ENCODE assay signal across 8 cellular contexts in genomic region chr2:219441451-219442205, GRCh38. TPM values are rescaled to one million over a fixed set of nuclear protein-coding genes. Genes with fewer than 3 reads are reported as not detected.
DNase-seq lines count a peak whose midpoint lies in the region; ATAC-seq and TF ChIP-seq lines count a peak whose summit lies in the region.

No MANE protein-coding gene starts in this region.

- H3K27me3 Mint-ChIP-seq in activated T-helper 2 cell treated with anti-CD3 and anti-CD28 coated beads, Interferon-gamma antibody, Interleukin-2, Interleukin-4, amounts not matched to agents 10 μg/mL and 5 μg/mL and 100 μg/mL, durations not matched to agents 14 hours and 24 hours and 36 hours (ENCODE audit: low read depth): peaks cover 43% of the 10 kb centered on the region

- DNase-seq in EL (peak; percentile 76), NCI-H748 (lab: John Stamatoyannopoulos, UW; ENCODE audit: unreplicated experiment) (peak; percentile 65), fibroblast of the aortic adventitia (ENCODE audit: low read depth) (peak; percentile 48), neuronal stem cell (ENCODE audit: low spot score) (no peak), upper lobe of right lung (no peak)
- DNase-seq in activated T-helper 2 cell treated with anti-CD3 and anti-CD28 coated beads, Interferon-gamma antibody, Interleukin-2, Interleukin-4, amounts not matched to agents 10 μg/mL and 5 μg/mL and 100 μg/mL, durations not matched to agents 14 hours and 24 hours and 36 hours (ENCODE audit: low spot score): no peak

- no peaks in the 10 kb centered on the region for H3K9me3 Mint-ChIP-seq in activated T-helper 2 cell treated with anti-CD3 and anti-CD28 coated beads, Interferon-gamma antibody, Interleukin-2, Interleukin-4, amounts not matched to agents 10 μg/mL and 5 μg/mL and 100 μg/mL, durations not matched to agents 14 hours and 24 hours and 36 hours

- H3K4me3 Mint-ChIP-seq in activated T-helper 2 cell treated with anti-CD3 and anti-CD28 coated beads, Interferon-gamma antibody, Interleukin-2, Interleukin-4, amounts not matched to agents 10 μg/mL and 5 μg/mL and 100 μg/mL, durations not matched to agents 14 hours and 24 hours and 36 hours (ENCODE audit: low read depth): peak overlapping the region; percentile 67

- peak overlapping the region; percentile 98 for H4K8ac ChIP-seq in neuronal stem cell (ENCODE audit: low read depth, low read length)

- no peak overlapping the region for H4K91ac ChIP-seq in neuronal stem cell (ENCODE audit: low read depth, low read length, poor library complexity)

- H3K4me2 ChIP-seq in neuronal stem cell (ENCODE audit: insufficient read depth, low read length, poor library complexity, severe bottlenecking): peak overlapping the region; percentile 96

- no CpG with 5 or more reads among the region's 68 CpGs for WGBS in neuronal stem cell (ENCODE audit: extremely low coverage in 2 of 2, insufficient read length in 2 of 2, insufficient replicate concordance in 1 of 2), 2 donors

- ATAC-seq in upper lobe of right lung: peak; percentile 42
- no peak for ATAC-seq in HG02885 (IDR thresholded peaks at IDR 0.05; ENCODE audit: poor library complexity, unreplicated experiment)
- no peak for ATAC-seq in HG03432 (IDR thresholded peaks at IDR 0.05; ENCODE audit: unreplicated experiment)

- H2AK5ac ChIP-seq in neuronal stem cell (ENCODE audit: low read depth, low read length): peak overlapping the region; percentile 72

- no peak overlapping the region for H3K27ac Mint-ChIP-seq in activated T-helper 2 cell treated with anti-CD3 and anti-CD28 coated beads, Interferon-gamma antibody, Interleukin-2, Interleukin-4, amounts not matched to agents 10 μg/mL and 5 μg/mL and 100 μg/mL, durations not matched to agents 14 hours and 24 hours and 36 hours

- no peak overlapping the region for H2BK12ac ChIP-seq in neuronal stem cell (ENCODE audit: low read length)

- H3K4me3 ChIP-seq in fibroblast of the aortic adventitia (ENCODE audit: low read depth, low read length) (peak overlapping the region; percentile 70), neuronal stem cell (ENCODE audit: low read length in 2 of 2) (peak overlapping the region; percentile 48 to 78), upper lobe of right lung (peak overlapping the region; percentile 40)

- H3K27ac ChIP-seq in neuronal stem cell (replicated peaks; ENCODE audit: low read length): no peak overlapping the region
- no peak overlapping the region for H3K27ac ChIP-seq in upper lobe of right lung

- TF ChIP-seq CTCF in fibroblast of the aortic adventitia (IDR thresholded peaks at IDR 0.05; ENCODE audit: insufficient read depth, low read length): no peak
- no peak for TF ChIP-seq CTCF in upper lobe of right lung (IDR thresholded peaks at IDR 0.05)

- H3K14ac ChIP-seq in neuronal stem cell (ENCODE audit: low read length): no peak overlapping the region

- H3K79me1 ChIP-seq in neuronal stem cell (ENCODE audit: low read depth, low read length): no peaks in the 10 kb centered on the region

- peak overlapping the region; percentile 88 for H2AFZ ChIP-seq in neuronal stem cell (ENCODE audit: low read length)

- no peaks in the 10 kb centered on the region for H3K9me3 ChIP-seq in neuronal stem cell (replicated peaks in 1 of 2; ENCODE audit: control insufficient read depth in 2 of 2, insufficient read depth in 1 of 2, low read depth in 1 of 2, low read length in 2 of 2)
- no peaks in the 10 kb centered on the region for H3K9me3 ChIP-seq in upper lobe of right lung

- peak overlapping the region; percentile 91 for H3K4ac ChIP-seq in neuronal stem cell (ENCODE audit: low read length)

- no peak overlapping the region for H2BK5ac ChIP-seq in neuronal stem cell (ENCODE audit: low read length)

- no peaks in the 10 kb centered on the region for H3K36me3 Mint-ChIP-seq in activated T-helper 2 cell treated with anti-CD3 and anti-CD28 coated beads, Interferon-gamma antibody, Interleukin-2, Interleukin-4, amounts not matched to agents 10 μg/mL and 5 μg/mL and 100 μg/mL, durations not matched to agents 14 hours and 24 hours and 36 hours (ENCODE audit: low read depth)

- peak overlapping the region; percentile 1 for H3K23ac ChIP-seq in neuronal stem cell (ENCODE audit: low read depth, low read length, poor library complexity)

- H2BK120ac ChIP-seq in neuronal stem cell (ENCODE audit: low read depth, low read length): no peak overlapping the region

- peak overlapping the region; percentile 94 for H3K18ac ChIP-seq in neuronal stem cell (ENCODE audit: low read length)

- H2BK15ac ChIP-seq in neuronal stem cell (ENCODE audit: low read length): peak overlapping the region; percentile 8

- H3K36me3 ChIP-seq in neuronal stem cell (replicated peaks in 1 of 2; ENCODE audit: control insufficient read depth in 2 of 2, insufficient read depth in 2 of 2, low read length in 2 of 2) (peaks cover 0 to 2% of the 10 kb centered on the region in 2 donors), upper lobe of right lung (no peaks in the 10 kb centered on the region)

- H3K27me3 ChIP-seq in neuronal stem cell (ENCODE audit: control insufficient read depth in 3 of 3, insufficient read depth in 3 of 3, low read depth in 1 of 3, low read length in 3 of 3) (peaks cover 0 to 53% (median 31%) of the 10 kb centered on the region in 3 experiments), upper lobe of right lung (peaks cover 24% of the 10 kb centered on the region)

- peaks cover 11% of the 10 kb centered on the region for H3K4me1 Mint-ChIP-seq in activated T-helper 2 cell treated with anti-CD3 and anti-CD28 coated beads, Interferon-gamma antibody, Interleukin-2, Interleukin-4, amounts not matched to agents 10 μg/mL and 5 μg/mL and 100 μg/mL, durations not matched to agents 14 hours and 24 hours and 36 hours (ENCODE audit: low read depth)

- intact Hi-C loops in activated T-helper 2 cell treated with anti-CD3 and anti-CD28 coated beads, Interferon-gamma antibody, Interleukin-2, Interleukin-4, amounts not matched to agents 10 μg/mL and 5 μg/mL and 100 μg/mL, durations not matched to agents 14 hours and 24 hours and 36 hours (cut with micrococcal nuclease): no loop called here
- intact Hi-C loops in upper lobe of right lung (cut with DNase I): no loop called here

- H3K4me1 ChIP-seq in neuronal stem cell (ENCODE audit: control insufficient read depth in 2 of 2, insufficient read depth in 1 of 2, low read depth in 1 of 2, low read length in 2 of 2) (peaks cover 19 to 22% of the 10 kb centered on the region in 2 donors), upper lobe of right lung (peaks cover 9% of the 10 kb centered on the region)

- peak overlapping the region; percentile 83 for H3K9ac ChIP-seq in neuronal stem cell (ENCODE audit: low read depth, low read length, poor library complexity)

RNA-seq across cellular contexts. Expression of gene SPEG, which starts 7.0 kb away (rescaled TPM):
- not detected in 2 replicates for total RNA-seq in activated T-helper 2 cell treated with anti-CD3 and anti-CD28 coated beads, Interferon-gamma antibody, Interleukin-2, Interleukin-4, amounts not matched to agents 10 μg/mL and 5 μg/mL and 100 μg/mL, durations not matched to agents 14 hours and 24 hours and 36 hours
- total RNA-seq in fibroblast of the aortic adventitia (ENCODE audit: low replicate concordance): 22.7 and 36.1 TPM in 2 replicates
- polyA plus RNA-seq in neuronal stem cell (2013, experiment 1 of 2): 24.0 TPM
- 23.9 TPM for polyA plus RNA-seq in neuronal stem cell (2013, experiment 2 of 2)
- total RNA-seq in upper lobe of right lung: 5.6 TPM

RNA-seq across cellular contexts. Expression of gene DES, which starts 23.5 kb away (rescaled TPM):
- not detected in 2 replicates for total RNA-seq in activated T-helper 2 cell treated with anti-CD3 and anti-CD28 coated beads, Interferon-gamma antibody, Interleukin-2, Interleukin-4, amounts not matched to agents 10 μg/mL and 5 μg/mL and 100 μg/mL, durations not matched to agents 14 hours and 24 hours and 36 hours
- total RNA-seq in fibroblast of the aortic adventitia (ENCODE audit: low replicate concordance): 3.3 and 4.7 TPM in 2 replicates
- polyA plus RNA-seq in neuronal stem cell (2013, experiment 1 of 2): 0.24 TPM
- 0.39 TPM for polyA plus RNA-seq in neuronal stem cell (2013, experiment 2 of 2)
- total RNA-seq in upper lobe of right lung: 59.4 TPM

RNA-seq across cellular contexts. Expression of gene DNPEP, which starts 53.9 kb away (rescaled TPM):
- 117 and 120 TPM in 2 replicates for total RNA-seq in activated T-helper 2 cell treated with anti-CD3 and anti-CD28 coated beads, Interferon-gamma antibody, Interleukin-2, Interleukin-4, amounts not matched to agents 10 μg/mL and 5 μg/mL and 100 μg/mL, durations not matched to agents 14 hours and 24 hours and 36 hours
- 33.2 and 55.0 TPM in 2 replicates for total RNA-seq in fibroblast of the aortic adventitia (ENCODE audit: low replicate concordance)
- polyA plus RNA-seq in neuronal stem cell (2013, experiment 1 of 2): 35.4 TPM
- polyA plus RNA-seq in neuronal stem cell (2013, experiment 2 of 2): 35.1 TPM
- 69.9 TPM for total RNA-seq in upper lobe of right lung

RNA-seq across cellular contexts. Expression of gene GMPPA, which starts 57.1 kb away (rescaled TPM):
- 52.0 and 52.9 TPM in 2 replicates for total RNA-seq in activated T-helper 2 cell treated with anti-CD3 and anti-CD28 coated beads, Interferon-gamma antibody, Interleukin-2, Interleukin-4, amounts not matched to agents 10 μg/mL and 5 μg/mL and 100 μg/mL, durations not matched to agents 14 hours and 24 hours and 36 hours
- 16.6 and 66.3 TPM in 2 replicates for total RNA-seq in fibroblast of the aortic adventitia (ENCODE audit: low replicate concordance)
- 11.1 TPM for polyA plus RNA-seq in neuronal stem cell (2013, experiment 1 of 2)
- polyA plus RNA-seq in neuronal stem cell (2013, experiment 2 of 2): 10.9 TPM
- 25.3 TPM for total RNA-seq in upper lobe of right lung

Comparison
In these comparisons a context has a peak if more than half of its experiments do, and no peak if none do; other contexts are left out.
1. DNase-seq: peak in EL (single experiment), NCI-H748 (single experiment) and fibroblast of the aortic adventitia (single experiment); none in activated T-helper 2 cell treated with anti-CD3 and anti-CD28 coated beads, Interferon-gamma antibody, Interleukin-2, Interleukin-4, amounts not matched to agents 10 μg/mL and 5 μg/mL and 100 μg/mL, durations not matched to agents 14 hours and 24 hours and 36 hours (single experiment), neuronal stem cell (single experiment) and upper lobe of right lung (single experiment).
2. RNA of gene DES, which starts 23.5 kb away (total RNA-seq): 59.4 TPM in upper lobe of right lung (single experiment); 3.3 to 4.7 TPM in fibroblast of the aortic adventitia and not detected in activated T-helper 2 cell treated with anti-CD3 and anti-CD28 coated beads, Interferon-gamma antibody, Interleukin-2, Interleukin-4, amounts not matched to agents 10 μg/mL and 5 μg/mL and 100 μg/mL, durations not matched to agents 14 hours and 24 hours and 36 hours; every median in the first group is over 10 times any median in the second.
3. Peak in every context shown above with its lines, with median percentiles within 50 percentile points of each other: H3K4me3 ChIP-seq.